ENCODE assay signal across 1 cellular context in the genomic region with DNA sequence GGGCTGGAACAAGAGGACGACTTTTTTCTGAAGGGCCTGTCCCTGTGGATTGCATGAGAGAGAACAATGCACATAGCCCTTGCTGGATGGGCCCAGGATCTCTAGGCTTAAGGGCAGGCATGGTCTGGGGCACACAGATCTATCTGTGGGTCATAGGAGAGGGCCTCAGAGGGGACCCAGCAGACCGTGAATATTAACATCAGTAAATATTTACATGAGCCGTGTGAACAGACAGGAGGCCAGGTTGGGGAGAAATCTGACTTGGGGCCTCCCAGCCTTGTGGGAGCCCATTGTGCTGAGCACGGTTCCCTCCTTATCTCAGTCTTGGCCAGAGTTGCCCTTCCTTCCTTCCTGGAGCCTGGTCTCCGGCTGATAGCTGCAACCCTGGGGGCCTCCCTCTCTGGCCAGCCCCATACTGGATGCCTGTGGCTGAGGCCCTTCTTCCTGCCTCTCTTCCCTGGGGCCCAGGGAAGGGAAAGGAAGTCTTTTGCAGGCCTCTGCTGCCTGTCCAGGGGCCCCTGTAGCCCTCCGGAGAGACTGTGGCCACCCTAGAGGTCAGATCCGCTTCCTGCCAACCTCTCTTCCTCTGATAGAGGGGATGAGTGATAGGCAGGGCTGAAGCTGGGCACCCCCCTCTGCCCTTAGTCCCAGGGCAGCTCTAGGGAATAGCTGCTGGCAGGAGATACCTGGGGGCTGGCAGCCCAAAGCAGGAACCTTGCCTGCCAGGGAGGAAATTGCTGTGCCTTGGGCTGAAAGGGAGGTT.
TF ChIP-seq lines count a peak whose summit lies in the region.

No MANE protein-coding gene starts in this region.

TF ChIP-seq in K562, 482 proteins besides CTCF, POLR2A, EP300 and RAD21 (continued from another document and continues in another):
- no peak for TF ChIP-seq ZBTB1 (CRISPR knock-in tag; IDR thresholded peaks at IDR 0.05; ENCODE audit: borderline replicate concordance, low read depth)
- TF ChIP-seq KLF10 (CRISPR knock-in tag; IDR thresholded peaks at IDR 0.05): no peak
- TF ChIP-seq THRAP3 (IDR thresholded peaks at IDR 0.05; ENCODE audit: borderline replicate concordance): no peak
- no peak for TF ChIP-seq NONO (IDR thresholded peaks at IDR 0.05; ENCODE audit: low read depth in 2 of 2, low read length in 1 of 2)
- no peak for TF ChIP-seq DNMT1 (IDR thresholded peaks at IDR 0.05)
- TF ChIP-seq TBP (optimal IDR thresholded peaks at IDR 0.05; ENCODE audit: low read depth, low read length): peak; percentile 30
- TF ChIP-seq, protein P1, sequence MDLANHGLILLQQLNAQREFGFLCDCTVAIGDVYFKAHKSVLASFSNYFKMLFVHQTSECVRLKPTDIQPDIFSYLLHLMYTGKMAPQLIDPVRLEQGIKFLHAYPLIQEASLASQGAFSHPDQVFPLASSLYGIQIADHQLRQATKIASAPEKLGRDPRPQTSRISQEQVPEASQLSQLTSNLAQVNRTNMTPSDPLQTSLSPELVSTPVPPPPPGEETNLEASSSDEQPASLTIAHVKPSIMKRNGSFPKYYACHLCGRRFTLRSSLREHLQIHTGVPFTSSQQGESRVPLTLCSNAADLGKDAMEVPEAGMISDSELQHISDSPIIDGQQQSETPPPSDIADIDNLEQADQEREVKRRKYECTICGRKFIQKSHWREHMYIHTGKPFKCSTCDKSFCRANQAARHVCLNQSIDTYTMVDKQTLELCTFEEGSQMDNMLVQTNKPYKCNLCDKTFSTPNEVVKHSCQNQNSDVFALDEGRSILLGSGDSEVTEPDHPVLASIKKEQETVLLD (IDR thresholded peaks at IDR 0.05): no peak; the same call in 1 of the 2 replicates
- TF ChIP-seq, protein P2, sequence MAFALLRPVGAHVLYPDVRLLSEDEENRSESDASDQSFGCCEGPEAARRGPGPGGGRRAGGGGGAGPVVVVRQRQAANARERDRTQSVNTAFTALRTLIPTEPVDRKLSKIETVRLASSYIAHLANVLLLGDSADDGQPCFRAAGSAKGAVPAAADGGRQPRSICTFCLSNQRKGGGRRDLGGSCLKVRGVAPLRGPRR (CRISPR knock-in tag; IDR thresholded peaks at IDR 0.05): no peak
- TF ChIP-seq, protein P3, sequence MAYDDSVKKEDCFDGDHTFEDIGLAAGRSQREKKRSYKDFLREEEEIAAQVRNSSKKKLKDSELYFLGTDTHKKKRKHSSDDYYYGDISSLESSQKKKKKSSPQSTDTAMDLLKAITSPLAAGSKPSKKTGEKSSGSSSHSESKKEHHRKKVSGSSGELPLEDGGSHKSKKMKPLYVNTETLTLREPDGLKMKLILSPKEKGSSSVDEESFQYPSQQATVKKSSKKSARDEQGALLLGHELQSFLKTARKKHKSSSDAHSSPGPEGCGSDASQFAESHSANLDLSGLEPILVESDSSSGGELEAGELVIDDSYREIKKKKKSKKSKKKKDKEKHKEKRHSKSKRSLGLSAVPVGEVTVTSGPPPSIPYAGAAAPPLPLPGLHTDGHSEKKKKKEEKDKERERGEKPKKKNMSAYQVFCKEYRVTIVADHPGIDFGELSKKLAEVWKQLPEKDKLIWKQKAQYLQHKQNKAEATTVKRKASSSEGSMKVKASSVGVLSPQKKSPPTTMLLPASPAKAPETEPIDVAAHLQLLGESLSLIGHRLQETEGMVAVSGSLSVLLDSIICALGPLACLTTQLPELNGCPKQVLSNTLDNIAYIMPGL (CRISPR knock-in tag; IDR thresholded peaks at IDR 0.05): no peak
- TF ChIP-seq KDM4B (IDR thresholded peaks at IDR 0.05; ENCODE audit: borderline replicate concordance in 2 of 2, low read depth in 1 of 2): no peak
- TF ChIP-seq FUS (optimal IDR thresholded peaks at IDR 0.05; ENCODE audit: low read depth, low read length): no peak
- TF ChIP-seq ZNF436 (CRISPR knock-in tag; IDR thresholded peaks at IDR 0.05): no peak
- TF ChIP-seq SRF (CRISPR knock-in tag; IDR thresholded peaks at IDR 0.05): no peak
- TF ChIP-seq, protein P4, sequence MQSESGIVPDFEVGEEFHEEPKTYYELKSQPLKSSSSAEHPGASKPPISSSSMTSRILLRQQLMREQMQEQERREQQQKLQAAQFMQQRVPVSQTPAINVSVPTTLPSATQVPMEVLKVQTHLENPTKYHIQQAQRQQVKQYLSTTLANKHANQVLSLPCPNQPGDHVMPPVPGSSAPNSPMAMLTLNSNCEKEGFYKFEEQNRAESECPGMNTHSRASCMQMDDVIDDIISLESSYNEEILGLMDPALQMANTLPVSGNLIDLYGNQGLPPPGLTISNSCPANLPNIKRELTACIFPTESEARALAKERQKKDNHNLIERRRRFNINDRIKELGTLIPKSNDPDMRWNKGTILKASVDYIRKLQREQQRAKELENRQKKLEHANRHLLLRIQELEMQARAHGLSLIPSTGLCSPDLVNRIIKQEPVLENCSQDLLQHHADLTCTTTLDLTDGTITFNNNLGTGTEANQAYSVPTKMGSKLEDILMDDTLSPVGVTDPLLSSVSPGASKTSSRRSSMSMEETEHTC (IDR thresholded peaks at IDR 0.05): no peak
- TF ChIP-seq CBX2 (IDR thresholded peaks at IDR 0.05; ENCODE audit: insufficient read depth, low read length, poor library complexity, severe bottlenecking): no peak
- TF ChIP-seq KAT2B (IDR thresholded peaks at IDR 0.05; ENCODE audit: low read depth, low read length): no peak
- no peak for TF ChIP-seq PHF20 (IDR thresholded peaks at IDR 0.05; ENCODE audit: partially characterized antibody)
- no peak for TF ChIP-seq HDAC8 (tag; IDR thresholded peaks at IDR 0.05)
- TF ChIP-seq, protein P5, sequence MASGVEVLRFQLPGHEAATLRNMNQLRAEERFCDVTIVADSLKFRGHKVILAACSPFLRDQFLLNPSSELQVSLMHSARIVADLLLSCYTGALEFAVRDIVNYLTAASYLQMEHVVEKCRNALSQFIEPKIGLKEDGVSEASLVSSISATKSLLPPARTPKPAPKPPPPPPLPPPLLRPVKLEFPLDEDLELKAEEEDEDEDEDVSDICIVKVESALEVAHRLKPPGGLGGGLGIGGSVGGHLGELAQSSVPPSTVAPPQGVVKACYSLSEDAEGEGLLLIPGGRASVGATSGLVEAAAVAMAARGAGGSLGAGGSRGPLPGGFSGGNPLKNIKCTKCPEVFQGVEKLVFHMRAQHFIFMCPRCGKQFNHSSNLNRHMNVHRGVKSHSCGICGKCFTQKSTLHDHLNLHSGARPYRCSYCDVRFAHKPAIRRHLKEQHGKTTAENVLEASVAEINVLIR (CRISPR knock-in tag; IDR thresholded peaks at IDR 0.05): no peak
- peak; percentile 43; the same call in 1 of the 2 replicates for TF ChIP-seq EP400 (IDR thresholded peaks at IDR 0.05)
- TF ChIP-seq MED1 (CRISPR knock-in tag; IDR thresholded peaks at IDR 0.05; ENCODE audit: borderline replicate concordance): no peak
- no peak for TF ChIP-seq ZNF695 (CRISPR knock-in tag; IDR thresholded peaks at IDR 0.05)
- no peak for TF ChIP-seq ZFP36 (IDR thresholded peaks at IDR 0.05; ENCODE audit: low read depth, low read length, partially characterized antibody)
- no peak for TF ChIP-seq LARP7 (IDR thresholded peaks at IDR 0.05)
- TF ChIP-seq KLF16 (IDR thresholded peaks at IDR 0.05): peak; percentile 62; the same call in 1 of the 2 replicates
- TF ChIP-seq, protein P6, sequence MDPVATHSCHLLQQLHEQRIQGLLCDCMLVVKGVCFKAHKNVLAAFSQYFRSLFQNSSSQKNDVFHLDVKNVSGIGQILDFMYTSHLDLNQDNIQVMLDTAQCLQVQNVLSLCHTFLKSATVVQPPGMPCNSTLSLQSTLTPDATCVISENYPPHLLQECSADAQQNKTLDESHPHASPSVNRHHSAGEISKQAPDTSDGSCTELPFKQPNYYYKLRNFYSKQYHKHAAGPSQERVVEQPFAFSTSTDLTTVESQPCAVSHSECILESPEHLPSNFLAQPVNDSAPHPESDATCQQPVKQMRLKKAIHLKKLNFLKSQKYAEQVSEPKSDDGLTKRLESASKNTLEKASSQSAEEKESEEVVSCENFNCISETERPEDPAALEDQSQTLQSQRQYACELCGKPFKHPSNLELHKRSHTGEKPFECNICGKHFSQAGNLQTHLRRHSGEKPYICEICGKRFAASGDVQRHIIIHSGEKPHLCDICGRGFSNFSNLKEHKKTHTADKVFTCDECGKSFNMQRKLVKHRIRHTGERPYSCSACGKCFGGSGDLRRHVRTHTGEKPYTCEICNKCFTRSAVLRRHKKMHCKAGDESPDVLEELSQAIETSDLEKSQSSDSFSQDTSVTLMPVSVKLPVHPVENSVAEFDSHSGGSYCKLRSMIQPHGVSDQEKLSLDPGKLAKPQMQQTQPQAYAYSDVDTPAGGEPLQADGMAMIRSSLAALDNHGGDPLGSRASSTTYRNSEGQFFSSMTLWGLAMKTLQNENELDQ (CRISPR knock-in tag; IDR thresholded peaks at IDR 0.05; ENCODE audit: borderline replicate concordance): no peak
- TF ChIP-seq, protein P7, sequence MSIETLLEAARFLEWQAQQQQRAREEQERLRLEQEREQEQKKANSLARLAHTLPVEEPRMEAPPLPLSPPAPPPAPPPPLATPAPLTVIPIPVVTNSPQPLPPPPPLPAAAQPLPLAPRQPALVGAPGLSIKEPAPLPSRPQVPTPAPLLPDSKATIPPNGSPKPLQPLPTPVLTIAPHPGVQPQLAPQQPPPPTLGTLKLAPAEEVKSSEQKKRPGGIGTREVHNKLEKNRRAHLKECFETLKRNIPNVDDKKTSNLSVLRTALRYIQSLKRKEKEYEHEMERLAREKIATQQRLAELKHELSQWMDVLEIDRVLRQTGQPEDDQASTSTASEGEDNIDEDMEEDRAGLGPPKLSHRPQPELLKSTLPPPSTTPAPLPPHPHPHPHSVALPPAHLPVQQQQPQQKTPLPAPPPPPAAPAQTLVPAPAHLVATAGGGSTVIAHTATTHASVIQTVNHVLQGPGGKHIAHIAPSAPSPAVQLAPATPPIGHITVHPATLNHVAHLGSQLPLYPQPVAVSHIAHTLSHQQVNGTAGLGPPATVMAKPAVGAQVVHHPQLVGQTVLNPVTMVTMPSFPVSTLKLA (conservative IDR thresholded peaks at IDR 0.05): peak in 1 of 2 experiments; percentile 53; a peak in 1 of 4 replicates
- no peak for TF ChIP-seq ZNF764 (CRISPR knock-in tag; IDR thresholded peaks at IDR 0.05; ENCODE audit: low read depth)
- TF ChIP-seq ARID2 (IDR thresholded peaks at IDR 0.05): no peak
- no peak for TF ChIP-seq ZEB2 (IDR thresholded peaks at IDR 0.05)
- TF ChIP-seq FIP1L1 (IDR thresholded peaks at IDR 0.05; ENCODE audit: low read depth, low read length, poor library complexity, severe bottlenecking): no peak
- TF ChIP-seq HNRNPL (IDR thresholded peaks at IDR 0.05; ENCODE audit: low read depth, low read length): no peak
- TF ChIP-seq MIER1 (IDR thresholded peaks at IDR 0.05; ENCODE audit: low read depth): no peak
- peak; percentile 55 for TF ChIP-seq RBFOX2 (IDR thresholded peaks at IDR 0.05; ENCODE audit: low read depth, low read length)
- no peak for TF ChIP-seq PTBP1 (IDR thresholded peaks at IDR 0.05; ENCODE audit: low read depth, low read length)
- TF ChIP-seq, protein P8, sequence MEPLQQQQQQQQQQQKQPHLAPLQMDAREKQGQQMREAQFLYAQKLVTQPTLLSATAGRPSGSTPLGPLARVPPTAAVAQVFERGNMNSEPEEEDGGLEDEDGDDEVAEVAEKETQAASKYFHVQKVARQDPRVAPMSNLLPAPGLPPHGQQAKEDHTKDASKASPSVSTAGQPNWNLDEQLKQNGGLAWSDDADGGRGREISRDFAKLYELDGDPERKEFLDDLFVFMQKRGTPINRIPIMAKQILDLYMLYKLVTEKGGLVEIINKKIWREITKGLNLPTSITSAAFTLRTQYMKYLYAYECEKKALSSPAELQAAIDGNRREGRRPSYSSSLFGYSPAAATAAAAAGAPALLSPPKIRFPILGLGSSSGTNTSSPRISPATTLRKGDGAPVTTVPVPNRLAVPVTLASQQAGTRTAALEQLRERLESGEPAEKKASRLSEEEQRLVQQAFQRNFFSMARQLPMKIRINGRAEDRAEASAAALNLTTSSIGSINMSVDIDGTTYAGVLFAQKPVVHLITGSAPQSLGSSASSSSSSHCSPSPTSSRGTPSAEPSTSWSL (CRISPR knock-in tag; IDR thresholded peaks at IDR 0.05; ENCODE audit: borderline replicate concordance): no peak
- TF ChIP-seq, protein P9, sequence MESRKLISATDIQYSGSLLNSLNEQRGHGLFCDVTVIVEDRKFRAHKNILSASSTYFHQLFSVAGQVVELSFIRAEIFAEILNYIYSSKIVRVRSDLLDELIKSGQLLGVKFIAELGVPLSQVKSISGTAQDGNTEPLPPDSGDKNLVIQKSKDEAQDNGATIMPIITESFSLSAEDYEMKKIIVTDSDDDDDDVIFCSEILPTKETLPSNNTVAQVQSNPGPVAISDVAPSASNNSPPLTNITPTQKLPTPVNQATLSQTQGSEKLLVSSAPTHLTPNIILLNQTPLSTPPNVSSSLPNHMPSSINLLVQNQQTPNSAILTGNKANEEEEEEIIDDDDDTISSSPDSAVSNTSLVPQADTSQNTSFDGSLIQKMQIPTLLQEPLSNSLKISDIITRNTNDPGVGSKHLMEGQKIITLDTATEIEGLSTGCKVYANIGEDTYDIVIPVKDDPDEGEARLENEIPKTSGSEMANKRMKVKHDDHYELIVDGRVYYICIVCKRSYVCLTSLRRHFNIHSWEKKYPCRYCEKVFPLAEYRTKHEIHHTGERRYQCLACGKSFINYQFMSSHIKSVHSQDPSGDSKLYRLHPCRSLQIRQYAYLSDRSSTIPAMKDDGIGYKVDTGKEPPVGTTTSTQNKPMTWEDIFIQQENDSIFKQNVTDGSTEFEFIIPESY (CRISPR knock-in tag; IDR thresholded peaks at IDR 0.05): no peak
- TF ChIP-seq, protein P10, sequence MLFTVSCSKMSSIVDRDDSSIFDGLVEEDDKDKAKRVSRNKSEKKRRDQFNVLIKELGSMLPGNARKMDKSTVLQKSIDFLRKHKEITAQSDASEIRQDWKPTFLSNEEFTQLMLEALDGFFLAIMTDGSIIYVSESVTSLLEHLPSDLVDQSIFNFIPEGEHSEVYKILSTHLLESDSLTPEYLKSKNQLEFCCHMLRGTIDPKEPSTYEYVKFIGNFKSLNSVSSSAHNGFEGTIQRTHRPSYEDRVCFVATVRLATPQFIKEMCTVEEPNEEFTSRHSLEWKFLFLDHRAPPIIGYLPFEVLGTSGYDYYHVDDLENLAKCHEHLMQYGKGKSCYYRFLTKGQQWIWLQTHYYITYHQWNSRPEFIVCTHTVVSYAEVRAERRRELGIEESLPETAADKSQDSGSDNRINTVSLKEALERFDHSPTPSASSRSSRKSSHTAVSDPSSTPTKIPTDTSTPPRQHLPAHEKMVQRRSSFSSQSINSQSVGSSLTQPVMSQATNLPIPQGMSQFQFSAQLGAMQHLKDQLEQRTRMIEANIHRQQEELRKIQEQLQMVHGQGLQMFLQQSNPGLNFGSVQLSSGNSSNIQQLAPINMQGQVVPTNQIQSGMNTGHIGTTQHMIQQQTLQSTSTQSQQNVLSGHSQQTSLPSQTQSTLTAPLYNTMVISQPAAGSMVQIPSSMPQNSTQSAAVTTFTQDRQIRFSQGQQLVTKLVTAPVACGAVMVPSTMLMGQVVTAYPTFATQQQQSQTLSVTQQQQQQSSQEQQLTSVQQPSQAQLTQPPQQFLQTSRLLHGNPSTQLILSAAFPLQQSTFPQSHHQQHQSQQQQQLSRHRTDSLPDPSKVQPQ (CRISPR knock-in tag; IDR thresholded peaks at IDR 0.05; ENCODE audit: borderline replicate concordance): no peak
- no peak for TF ChIP-seq ZFP1 (CRISPR knock-in tag; IDR thresholded peaks at IDR 0.05)
- TF ChIP-seq, protein P11, sequence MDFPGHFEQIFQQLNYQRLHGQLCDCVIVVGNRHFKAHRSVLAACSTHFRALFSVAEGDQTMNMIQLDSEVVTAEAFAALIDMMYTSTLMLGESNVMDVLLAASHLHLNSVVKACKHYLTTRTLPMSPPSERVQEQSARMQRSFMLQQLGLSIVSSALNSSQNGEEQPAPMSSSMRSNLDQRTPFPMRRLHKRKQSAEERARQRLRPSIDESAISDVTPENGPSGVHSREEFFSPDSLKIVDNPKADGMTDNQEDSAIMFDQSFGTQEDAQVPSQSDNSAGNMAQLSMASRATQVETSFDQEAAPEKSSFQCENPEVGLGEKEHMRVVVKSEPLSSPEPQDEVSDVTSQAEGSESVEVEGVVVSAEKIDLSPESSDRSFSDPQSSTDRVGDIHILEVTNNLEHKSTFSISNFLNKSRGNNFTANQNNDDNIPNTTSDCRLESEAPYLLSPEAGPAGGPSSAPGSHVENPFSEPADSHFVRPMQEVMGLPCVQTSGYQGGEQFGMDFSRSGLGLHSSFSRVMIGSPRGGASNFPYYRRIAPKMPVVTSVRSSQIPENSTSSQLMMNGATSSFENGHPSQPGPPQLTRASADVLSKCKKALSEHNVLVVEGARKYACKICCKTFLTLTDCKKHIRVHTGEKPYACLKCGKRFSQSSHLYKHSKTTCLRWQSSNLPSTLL (IDR thresholded peaks at IDR 0.05): no peak
